Comparison of ENCODE assay signal across 10 cellular contexts in genomic region chr19:11191273-11191755, GRCh38. TPM values are rescaled to one million over a fixed set of nuclear protein-coding genes. Genes with fewer than 3 reads are reported as not detected.
DNase-seq lines count a peak whose midpoint lies in the region; ATAC-seq and TF ChIP-seq lines count a peak whose summit lies in the region.
"Had no signal": no experiment of that assay in that cellular context is flagged by ENCODE, and none has a peak within 500 bp of the region (broad histone marks: within the 10 kb centered on the region; RNA-seq: fewer than 3 reads in every experiment).

No MANE protein-coding gene starts in this region.

- H3K36me3 Mint-ChIP-seq in CD14-positive monocyte: peaks cover 0 to 3% of the 10 kb centered on the region in 2 donors

- peak; percentile 39 for DNase-seq in DMS53 (lab: John Stamatoyannopoulos, UW)
- no peak for DNase-seq in DMS53 treated with DMSO at 0.1 percent for 48 hours (lab: John Stamatoyannopoulos, UW; ENCODE audit: unreplicated experiment)
- DNase-seq in amniotic stem cell (lab: John Stamatoyannopoulos, UW): peak; percentile 41
- peak; percentile 66 for DNase-seq in iPS-NIHi11 (ENCODE audit: low spot score)
- DNase-seq in transverse colon: peak; percentile 50
- no peak for DNase-seq in head of caudate nucleus
- DNase-seq in CD14-positive monocyte (ENCODE audit: low spot score): no peak

- H3K27me3 Mint-ChIP-seq in CD14-positive monocyte (ENCODE audit: low read depth in 3 of 3): peaks cover 1 to 7% (median 6%) of the 10 kb centered on the region in 3 donors
- H3K27me3 Mint-ChIP-seq: type B pancreatic cell had no signal

- ATAC-seq in GM21526 (IDR thresholded peaks at IDR 0.05; ENCODE audit: low FRiP score, unreplicated experiment): no peak

- 39% methylated on average over 8 of the region's 8 CpGs; no CpG with 5 or more reads in 1 of the 2 donors for WGBS in transverse colon (ENCODE audit: low coverage in 1 of 2), 2 donors

- no peak overlapping the region for H3K4me3 ChIP-seq in transverse colon

- no peak for TF ChIP-seq EP300 in transverse colon (IDR thresholded peaks at IDR 0.05; ENCODE audit: low read depth)

- in situ Hi-C loops in transverse colon (cut with MboI; ENCODE audit: low pct_ligation_motif_present in 1 of 4, low pct_unique_long_range_greater_than_20kb in 1 of 4, low sequenced_read_pairs in 3 of 4): no loop called here

- no peaks in the 10 kb centered on the region for H3K9me3 ChIP-seq in transverse colon

- no peak overlapping the region for H3K4me3 Mint-ChIP-seq in CD14-positive monocyte
- H3K4me3 Mint-ChIP-seq: type B pancreatic cell had no signal

- no peak for TF ChIP-seq POLR2A in transverse colon (IDR thresholded peaks at IDR 0.05)

- peaks cover 0 to 6% (median 0%) of the 10 kb centered on the region in 4 donors for H3K36me3 ChIP-seq in transverse colon

- no peaks in the 10 kb centered on the region for H3K27me3 ChIP-seq in transverse colon

- intact Hi-C loops in transverse colon (cut with DNase I; ENCODE audit: low total_unique reads) (no loop called here), head of caudate nucleus (cut with DNase I) (no loop called here), CD14-positive monocyte (cut with micrococcal nuclease) (no loop called here)

- TF ChIP-seq CTCF in transverse colon (IDR thresholded peaks at IDR 0.05): no peak
- no peak for TF ChIP-seq CTCF in CD14-positive monocyte (IDR thresholded peaks at IDR 0.05)

- H3K9me3 Mint-ChIP-seq in CD14-positive monocyte: peaks cover 0 to 11% (median 4%) of the 10 kb centered on the region in 7 donors
- H3K9me3 Mint-ChIP-seq: type B pancreatic cell had no signal

- H3K4me1 Mint-ChIP-seq in CD14-positive monocyte: peaks cover 22% of the 10 kb centered on the region

- H3K4me1 ChIP-seq in transverse colon: peaks cover 30 to 72% (median 39%) of the 10 kb centered on the region in 4 donors

- peak overlapping the region; percentile 47 to 96 (median 94) for H3K27ac ChIP-seq in transverse colon
- H3K27ac ChIP-seq: 22Rv1 had no signal

- peak overlapping the region in 1 of 7 donors; percentile 53 for H3K27ac Mint-ChIP-seq in CD14-positive monocyte
- H3K27ac Mint-ChIP-seq: type B pancreatic cell had no signal

RNA-seq across cellular contexts. Expression of gene KANK2, which starts 6.0 kb away (rescaled TPM):
- total RNA-seq in transverse colon: 100 to 1,000 TPM; 145 to 339 (median 243) TPM
- under 1 TPM; 0.40 to 0.64 TPM for polyA plus RNA-seq in CD14-positive monocyte

RNA-seq across cellular contexts. Expression of gene SPC24, which starts 35.7 kb away (rescaled TPM):
- 10 to 100 TPM in 1 of 4 donors, 1 to 10 TPM in 1, not detected in 2; 2.6 to 47.4 TPM for total RNA-seq in transverse colon
- under 1 TPM in 1 of 2 donors, not detected in 1; 0.27 TPM for polyA plus RNA-seq in CD14-positive monocyte

RNA-seq across cellular contexts. Expression of gene ANGPTL8, which starts 48.1 kb away (rescaled TPM):
- not detected for total RNA-seq in transverse colon
- polyA plus RNA-seq in CD14-positive monocyte: not detected

Comparison
In these comparisons a context has a peak if more than half of its experiments do, and no peak if none do; other contexts are left out.
1. DNase-seq: peak in DMS53 (single experiment), amniotic stem cell (single experiment), iPS-NIHi11 (single experiment) and transverse colon (single experiment); none in DMS53 treated with DMSO at 0.1 percent for 48 hours (single experiment), head of caudate nucleus (0 of 42) and CD14-positive monocyte (single experiment).